15 cellular contexts compared by ENCODE assay signal in genomic region chr13:100633461-100633860, GRCh38. TPM values are rescaled to one million over a fixed set of nuclear protein-coding genes. Genes with fewer than 3 reads are reported as not detected.
DNase-seq lines count a peak whose midpoint lies in the region; ATAC-seq and TF ChIP-seq lines count a peak whose summit lies in the region.
"Had no signal": no experiment of that assay in that cellular context is flagged by ENCODE, and none has a peak within 500 bp of the region (broad histone marks: within the 10 kb centered on the region; RNA-seq: fewer than 3 reads in every experiment).

No MANE protein-coding gene starts in this region.

- H3K9me3 ChIP-seq in thyroid gland (no peaks in the 10 kb centered on the region), T-helper 17 cell (ENCODE audit: control insufficient read depth, low read length, poor library complexity, severe bottlenecking) (no peaks in the 10 kb centered on the region)

- no peaks in the 10 kb centered on the region for H3K27me3 Mint-ChIP-seq in HFFc6 (ENCODE audit: insufficient read depth)
- no peaks in the 10 kb centered on the region for H3K27me3 Mint-ChIP-seq in T-helper 17 cell
- H3K27me3 Mint-ChIP-seq: dendritic cell treated with granulocyte-macrophage colony-stimulating factor and Interleukin-4, amounts not matched to agents 40 ng/mL and 50 ng/mL, for 4 days had no signal

- peak; percentile 89 for DNase-seq in HFFc6
- peak; percentile 78 for DNase-seq in astrocyte of the cerebellum (ENCODE audit: low read depth)
- DNase-seq in fibroblast of the aortic adventitia (ENCODE audit: low read depth) = peak; percentile 94
- DNase-seq in thyroid gland = peak in 1 of 2 donors; percentile 16
- DNase-seq in NCI-H2171 treated with DMSO at 0.1 percent for 48 hours (lab: John Stamatoyannopoulos, UW) = no peak
- DNase-seq in NCI-H1694 (lab: John Stamatoyannopoulos, UW) = no peak
- DNase-seq in T-helper 17 cell = no peak
- DNase-seq: activated gamma-delta T cell, DMS53, mesendoderm, NCI-H1436 had no signal

- H3K27ac Mint-ChIP-seq in HFFc6 = peak overlapping the region; percentile 89
- no peak overlapping the region for H3K27ac Mint-ChIP-seq in T-helper 17 cell
- H3K27ac Mint-ChIP-seq: dendritic cell treated with granulocyte-macrophage colony-stimulating factor and Interleukin-4, amounts not matched to agents 40 ng/mL and 50 ng/mL, for 4 days; stimulated activated effector memory CD8-positive, alpha-beta T cell treated with anti-CD3 and anti-CD28 coated beads, Interleukin-12 subunit alpha, Interleukin-12 subunit beta, amount 100 ng/mL, for 72 hours; T-helper 1 cell treated with Interleukin-12 subunit alpha and Interleukin-12 subunit beta and Interleukin-4 antibody, amounts not matched to agents 30 μg/mL and 1 μg/mL, for 36 hours had no signal

- peak overlapping the region; percentile 63 to 74 (median 66) for H3K27ac ChIP-seq in thyroid gland
- H3K27ac ChIP-seq: hepatocyte had no signal

- H3K36me3 Mint-ChIP-seq in HFFc6 (ENCODE audit: low read depth) (peaks cover 9% of the 10 kb centered on the region; the same call in 1 of the 2 replicates), T-helper 17 cell (ENCODE audit: low read depth) (peaks cover 8% of the 10 kb centered on the region)

- H3K4me1 Mint-ChIP-seq in HFFc6 (ENCODE audit: low read depth) (peaks cover 18% of the 10 kb centered on the region), T-helper 17 cell (peaks cover 9% of the 10 kb centered on the region)
- H3K4me1 Mint-ChIP-seq: stimulated activated effector memory CD8-positive, alpha-beta T cell treated with anti-CD3 and anti-CD28 coated beads, Interleukin-12 subunit alpha, Interleukin-12 subunit beta, amount 100 ng/mL, for 72 hours had no signal

- no peak for TF ChIP-seq POLR2A in thyroid gland (IDR thresholded peaks at IDR 0.05)

- 43 to 90% methylated on average over 2 of the region's 2 CpGs for WGBS in thyroid gland, 2 donors

- H3K4me3 Mint-ChIP-seq in HFFc6 (peak overlapping the region; percentile 2; the same call in 1 of the 2 replicates), T-helper 17 cell (no peak overlapping the region)
- H3K4me3 Mint-ChIP-seq: dendritic cell treated with granulocyte-macrophage colony-stimulating factor and Interleukin-4, amounts not matched to agents 40 ng/mL and 50 ng/mL, for 4 days; stimulated activated effector memory CD8-positive, alpha-beta T cell treated with anti-CD3 and anti-CD28 coated beads, Interleukin-12 subunit alpha, Interleukin-12 subunit beta, amount 100 ng/mL, for 72 hours; T-helper 1 cell treated with Interleukin-12 subunit alpha and Interleukin-12 subunit beta and Interleukin-4 antibody, amounts not matched to agents 30 μg/mL and 1 μg/mL, for 36 hours had no signal

- H3K9me3 Mint-ChIP-seq in HFFc6 = no peaks in the 10 kb centered on the region
- H3K9me3 Mint-ChIP-seq: dendritic cell treated with granulocyte-macrophage colony-stimulating factor and Interleukin-4, amounts not matched to agents 40 ng/mL and 50 ng/mL, for 4 days; stimulated activated effector memory CD8-positive, alpha-beta T cell treated with anti-CD3 and anti-CD28 coated beads, Interleukin-12 subunit alpha, Interleukin-12 subunit beta, amount 100 ng/mL, for 72 hours; T-helper 1 cell treated with Interleukin-12 subunit alpha and Interleukin-12 subunit beta and Interleukin-4 antibody, amounts not matched to agents 30 μg/mL and 1 μg/mL, for 36 hours had no signal

- no peak for TF ChIP-seq CTCF in HFFc6 (IDR thresholded peaks at IDR 0.05)
- TF ChIP-seq CTCF in astrocyte of the cerebellum (IDR thresholded peaks at IDR 0.05; ENCODE audit: low read depth, low read length, missing control alignments) = no peak
- no peak for TF ChIP-seq CTCF in fibroblast of the aortic adventitia (IDR thresholded peaks at IDR 0.05; ENCODE audit: insufficient read depth, low read length)
- TF ChIP-seq CTCF in thyroid gland (IDR thresholded peaks at IDR 0.05) = no peak

- ATAC-seq in T-helper 17 cell = no peak
- ATAC-seq: stimulated activated effector memory CD8-positive, alpha-beta T cell treated with anti-CD3 and anti-CD28 coated beads, Interleukin-12 subunit alpha, Interleukin-12 subunit beta, amount 100 ng/mL, for 72 hours had no signal

- H3K4me3 ChIP-seq in astrocyte of the cerebellum (ENCODE audit: low read depth, low read length) (no peak overlapping the region), fibroblast of the aortic adventitia (ENCODE audit: low read depth, low read length) (no peak overlapping the region), thyroid gland (replicated peaks in 1 of 3) (no peak overlapping the region)
- H3K4me3 ChIP-seq: hepatocyte had no signal

- H3K4me1 ChIP-seq in thyroid gland = peaks cover 6 to 12% of the 10 kb centered on the region in 2 donors

- intact Hi-C loops in thyroid gland (cut with DNase I) = no loop called here

- no peaks in the 10 kb centered on the region for H3K27me3 ChIP-seq in thyroid gland
- H3K27me3 ChIP-seq: hepatocyte had no signal

- in situ Hi-C loops in astrocyte of the cerebellum (cut with HindIII; ENCODE audit: low sequenced_read_pairs) = no loop called here

- peaks cover 0 to 13% of the 10 kb centered on the region in 2 donors for H3K36me3 ChIP-seq in thyroid gland

RNA-seq across cellular contexts. Expression of gene TMTC4, which starts 41.1 kb away (rescaled TPM):
- total RNA-seq in HFFc6 (2021; fragmentation: NEBNext Ultra II Directional; extraction: Animal tissue kit (Norgen Biotek cat#: 25700)) = 1 to 10 TPM; 4.9 to 9.0 (median 8.0) TPM
- 19.5 and 23.3 TPM in 2 replicates for total RNA-seq in fibroblast of the aortic adventitia (ENCODE audit: low replicate concordance)
- total RNA-seq in thyroid gland = 10 to 100 TPM; 15.1 to 21.3 (median 18.4) TPM
- 10 to 100 TPM; 13.7 to 14.4 TPM for total RNA-seq in T-helper 17 cell

RNA-seq across cellular contexts. Expression of gene GGACT, which starts 44.9 kb away (rescaled TPM):
- total RNA-seq in HFFc6 (2021; fragmentation: NEBNext Ultra II Directional; extraction: Animal tissue kit (Norgen Biotek cat#: 25700)) = 1 to 10 TPM in 5 of 6 experiments, under 1 TPM in 1; 0.99 to 3.0 (median 1.8) TPM
- 5.9 and 9.1 TPM in 2 replicates for total RNA-seq in fibroblast of the aortic adventitia (ENCODE audit: low replicate concordance)
- total RNA-seq in thyroid gland = 1 to 10 TPM; 1.9 to 8.7 (median 5.6) TPM
- 1 to 10 TPM; 5.7 to 6.2 TPM for total RNA-seq in T-helper 17 cell

Comparison
In these comparisons a context has a peak if more than half of its experiments do, and no peak if none do; other contexts are left out.
1. DNase-seq: peak in HFFc6 (single experiment), astrocyte of the cerebellum (single experiment) and fibroblast of the aortic adventitia (single experiment); none in NCI-H2171 treated with DMSO at 0.1 percent for 48 hours (single experiment), NCI-H1694 (single experiment) and T-helper 17 cell (0 of 3).